In genomic region chr6:119124079-119124824, GRCh38 we compare ENCODE assay signal across 1 cellular context.
TF ChIP-seq lines count a peak whose summit lies in the region.

No MANE protein-coding gene starts in this region.

TF ChIP-seq in GM23338, 12 proteins besides CTCF, POLR2A, EP300 and RAD21 (continued from another document):
- TF ChIP-seq ZNF462 (CRISPR knock-in tag; IDR thresholded peaks at IDR 0.05) (no peak), REST (IDR thresholded peaks at IDR 0.05; ENCODE audit: unreplicated experiment) (no peak)
